Comparison of ENCODE assay signal across 1 cellular context in genomic region chr12:44372259-44372658, GRCh38.
TF ChIP-seq lines count a peak whose summit lies in the region.

No MANE protein-coding gene starts in this region.

TF ChIP-seq in GM23338, 12 proteins besides CTCF, POLR2A, EP300 and RAD21 (continued from another document):
- TF ChIP-seq REST (IDR thresholded peaks at IDR 0.05; ENCODE audit: unreplicated experiment) (no peak), ZNF462 (CRISPR knock-in tag; IDR thresholded peaks at IDR 0.05) (no peak), EZH2 (IDR thresholded peaks at IDR 0.05; ENCODE audit: low read depth, unreplicated experiment) (no peak), POLR2AphosphoS5 (IDR thresholded peaks at IDR 0.05; ENCODE audit: low read depth) (no peak)
